18 cellular contexts compared by ENCODE assay signal in genomic region chr12:90672081-90672480, GRCh38.
A peak's percentile ranks its signal among the peaks of the same experiment; 100 is the strongest.
DNase-seq lines count a peak whose midpoint lies in the region; ATAC-seq, FAIRE-seq and TF ChIP-seq lines count a peak whose summit lies in the region.
"Had no signal": no experiment of that assay in that cellular context is flagged by ENCODE, and none has a peak within 500 bp of the region (broad histone marks: within the 10 kb centered on the region; RNA-seq: fewer than 3 reads in every experiment).

No MANE protein-coding gene starts in this region.

- dilution Hi-C loops in endothelial cell of umbilical vein (cut with MboI; ENCODE audit: extremely low pct_ligation_motif_present, low sequenced_read_pairs): no loop called here

- H4K20me1 ChIP-seq in endothelial cell of umbilical vein (replicated peaks; ENCODE audit: control insufficient read depth, extremely low read depth, insufficient read depth, low read length) (no peaks in the 10 kb centered on the region), PC-3 (ENCODE audit: low read length) (no peaks in the 10 kb centered on the region)

- no peaks in the 10 kb centered on the region for H3K27me3 ChIP-seq in A673 (replicated peaks; ENCODE audit: insufficient read depth, low read depth, low read length, poor library complexity)
- no peaks in the 10 kb centered on the region for H3K27me3 ChIP-seq in adipocyte (replicated peaks; ENCODE audit: control insufficient read depth, insufficient read depth, low read length)
- no peaks in the 10 kb centered on the region for H3K27me3 ChIP-seq in endothelial cell of umbilical vein (ENCODE audit: control insufficient read depth in 2 of 2, insufficient read depth in 2 of 2, low read length in 2 of 2)
- H3K27me3 ChIP-seq in PC-3 (ENCODE audit: low read length): no peaks in the 10 kb centered on the region
- H3K27me3 ChIP-seq: BE2C had no signal

- H3K79me2 ChIP-seq in endothelial cell of umbilical vein (ENCODE audit: control insufficient read depth, insufficient read depth, low read length) (no peaks in the 10 kb centered on the region), PC-3 (ENCODE audit: low read length) (no peaks in the 10 kb centered on the region)

- intact Hi-C loops in A673 (cut with micrococcal nuclease; ENCODE audit: unreplicated experiment): no loop called here
- intact Hi-C loops in endothelial cell of umbilical vein (cut with micrococcal nuclease): no loop called here
- intact Hi-C loops in posterior cingulate gyrus (cut with DNase I): no loop called here
- intact Hi-C loops in PC-3 (cut with micrococcal nuclease): no loop called here

- POLR2A ChIA-PET in A673 (lab: Charles Lee; ENCODE audit: low non-redundant PET): interaction anchor here (0.6 kb wide), 1 partner anchor 27 kb away, joined by 4 read pairs; no protein-coding TSS in a partner anchor
- POLR2A ChIA-PET in endothelial cell of umbilical vein (lab: Charles Lee): no interaction called here
- POLR2A ChIA-PET in PC-3 (lab: Charles Lee; ENCODE audit: unreplicated experiment): no interaction called here

- peak; percentile 25 for DNase-seq in A673 (ENCODE audit: low spot score)
- DNase-seq in adipocyte (ENCODE audit: low read depth): peak; percentile 22
- DNase-seq in endothelial cell of umbilical vein (ENCODE audit: low read depth, low spot score): peak; percentile 51
- peak; percentile 6 for DNase-seq in non-pigmented ciliary epithelial cell (ENCODE audit: low read depth)
- DNase-seq in posterior cingulate gyrus: no peak
- no peak for DNase-seq in amniotic stem cell (lab: John Stamatoyannopoulos, UW)
- no peak for DNase-seq in PC-3
- DNase-seq: 8988T; BE2C; CD4-positive, alpha-beta memory T cell; DMS79; HCEC 1CT; HFFc6 had no signal

- no peaks in the 10 kb centered on the region for H3K4me1 ChIP-seq in A673 (ENCODE audit: insufficient read depth, low read length, poor library complexity, severe bottlenecking)
- H3K4me1 ChIP-seq in adipocyte (ENCODE audit: control insufficient read depth, insufficient read depth, low read length): no peaks in the 10 kb centered on the region
- H3K4me1 ChIP-seq in endothelial cell of umbilical vein (ENCODE audit: control insufficient read depth, extremely low read depth, insufficient read depth, low read length): peaks cover 5% of the 10 kb centered on the region
- no peaks in the 10 kb centered on the region for H3K4me1 ChIP-seq in PC-3 (ENCODE audit: insufficient read depth, low read length)
- H3K4me1 ChIP-seq: BE2C had no signal

- H2AFZ ChIP-seq in endothelial cell of umbilical vein (ENCODE audit: low read depth, low read length) (no peak overlapping the region), PC-3 (ENCODE audit: low read length) (no peak overlapping the region)

- H3K4me2 ChIP-seq in endothelial cell of umbilical vein (ENCODE audit: insufficient read depth, low read length) (peak overlapping the region; percentile 25), PC-3 (ENCODE audit: low read length) (no peak overlapping the region)

- no peak for TF ChIP-seq POLR2A in endothelial cell of umbilical vein (IDR thresholded peaks at IDR 0.05; ENCODE audit: low read depth, low read length)

- H3K9me3 ChIP-seq in A673 (ENCODE audit: low read depth, low read length, poor library complexity, severe bottlenecking) (no peaks in the 10 kb centered on the region), adipocyte (ENCODE audit: control insufficient read depth, low read length) (no peaks in the 10 kb centered on the region), endothelial cell of umbilical vein (replicated peaks; ENCODE audit: control insufficient read depth, insufficient read depth, low read length) (no peaks in the 10 kb centered on the region), PC-3 (ENCODE audit: low read length) (no peaks in the 10 kb centered on the region)
- H3K9me3 ChIP-seq: BE2C had no signal

- no peaks in the 10 kb centered on the region for H3K9me1 ChIP-seq in endothelial cell of umbilical vein (replicated peaks; ENCODE audit: control insufficient read depth, extremely low read depth, insufficient read depth, low read length)

- no peak overlapping the region for H3K4me3 ChIP-seq in A673 (ENCODE audit: low read depth, low read length, poor library complexity, severe bottlenecking)
- H3K4me3 ChIP-seq in adipocyte (ENCODE audit: low read length): no peak overlapping the region
- no peak overlapping the region for H3K4me3 ChIP-seq in endothelial cell of umbilical vein (replicated peaks in 1 of 3; ENCODE audit: insufficient read depth in 1 of 3, low read depth in 1 of 3, low read length in 3 of 3)
- no peak overlapping the region for H3K4me3 ChIP-seq in PC-3 (ENCODE audit: low read length)

- H3K9me2 ChIP-seq in PC-3 (replicated peaks; ENCODE audit: low read length): no peaks in the 10 kb centered on the region

- TF ChIP-seq CTCF in A673 (conservative IDR thresholded peaks at IDR 0.05; ENCODE audit: low read depth, low read length): no peak
- no peak for TF ChIP-seq CTCF in endothelial cell of umbilical vein (IDR thresholded peaks at IDR 0.05; ENCODE audit: extremely low read depth in 1 of 2, insufficient read depth in 1 of 2, low read depth in 1 of 2, low read length in 2 of 2)
- TF ChIP-seq CTCF in PC-3 (conservative IDR thresholded peaks at IDR 0.05; ENCODE audit: low read depth, low read length): no peak

- no peak overlapping the region for H3K27ac ChIP-seq in A673 (ENCODE audit: low read depth, low read length, poor library complexity, severe bottlenecking)
- H3K27ac ChIP-seq in endothelial cell of umbilical vein (ENCODE audit: insufficient read depth, low read depth, low read length): no peak overlapping the region
- no peak overlapping the region for H3K27ac ChIP-seq in PC-3 (ENCODE audit: low read length)
- H3K27ac ChIP-seq: C4-2B had no signal

- FAIRE-seq in endothelial cell of umbilical vein (lab: Jason Lieb, UNC): no peak
- FAIRE-seq: GM12892, GM19239, HepG2, HTR-8/SVneo had no signal

- H3F3A ChIP-seq in PC-3 (ENCODE audit: low read length, unreplicated experiment): no peaks in the 10 kb centered on the region

- H3K9ac ChIP-seq in adipocyte (ENCODE audit: low read length) (no peak overlapping the region), endothelial cell of umbilical vein (replicated peaks; ENCODE audit: extremely low read depth, insufficient read depth, low read length) (no peak overlapping the region), PC-3 (ENCODE audit: low read length) (no peak overlapping the region)

- no peaks in the 10 kb centered on the region for H3K36me3 ChIP-seq in A673 (ENCODE audit: insufficient read depth, low read length, poor library complexity, severe bottlenecking)
- no peaks in the 10 kb centered on the region for H3K36me3 ChIP-seq in adipocyte (ENCODE audit: control insufficient read depth, insufficient read depth, low read length, severe bottlenecking)
- H3K36me3 ChIP-seq in endothelial cell of umbilical vein (ENCODE audit: control insufficient read depth in 2 of 2, extremely low read depth in 1 of 2, insufficient read depth in 2 of 2, low read length in 2 of 2): no peaks in the 10 kb centered on the region
- no peaks in the 10 kb centered on the region for H3K36me3 ChIP-seq in PC-3 (ENCODE audit: low read depth, low read length)
- H3K36me3 ChIP-seq: BE2C had no signal

- ATAC-seq in PC-3: no peak
- ATAC-seq: HepG2 had no signal

- BruUV-seq in A673 (replicated peaks; lab: Mats Ljungman, UMichigan) (no TSS peak), endothelial cell of umbilical vein (replicated peaks; lab: Mats Ljungman, UMichigan) (no TSS peak), PC-3 (replicated peaks; lab: Mats Ljungman, UMichigan) (no TSS peak)

- CTCF ChIA-PET in A673 (lab: Charles Lee) (no interaction called here), endothelial cell of umbilical vein (lab: Charles Lee) (no interaction called here), PC-3 (lab: Charles Lee) (no interaction called here)

TF ChIP-seq in endothelial cell of umbilical vein, 7 proteins besides CTCF, POLR2A, EP300 and RAD21:
- TF ChIP-seq JUN (IDR thresholded peaks at IDR 0.05; ENCODE audit: borderline replicate concordance, insufficient read depth, insufficient read length, low read depth) (no peak), MYC (IDR thresholded peaks at IDR 0.05; ENCODE audit: low read depth, low read length) (no peak), FOS (IDR thresholded peaks at IDR 0.05; ENCODE audit: borderline replicate concordance, insufficient read depth, low read length) (no peak), EZH2 (IDR thresholded peaks at IDR 0.05; ENCODE audit: borderline replicate concordance, low read depth, low read length, severe bottlenecking) (no peak), POLR2AphosphoS5 (IDR thresholded peaks at IDR 0.05; ENCODE audit: insufficient read depth, low read depth, low read length) (no peak), MAX (IDR thresholded peaks at IDR 0.05; ENCODE audit: insufficient read depth, insufficient read length) (no peak), GATA2 (IDR thresholded peaks at IDR 0.05; ENCODE audit: insufficient read depth, insufficient read length, low read depth, low read length) (no peak)

Comparison
In these comparisons a context has a peak if more than half of its experiments do, and no peak if none do; other contexts are left out.
1. DNase-seq: peak in A673 (single experiment), adipocyte (single experiment), endothelial cell of umbilical vein (single experiment) and non-pigmented ciliary epithelial cell (single experiment); none in posterior cingulate gyrus (0 of 10), amniotic stem cell (single experiment) and PC-3 (single experiment).